1 cellular context compared by ENCODE assay signal in genomic region chr11:62786318-62787004, GRCh38.
TF ChIP-seq lines count a peak whose summit lies in the region.

No MANE protein-coding gene starts in this region.

TF ChIP-seq in HepG2, 621 proteins besides CTCF, POLR2A, EP300 and RAD21 (continued from another document and continues in another):
- TF ChIP-seq, protein P1, sequence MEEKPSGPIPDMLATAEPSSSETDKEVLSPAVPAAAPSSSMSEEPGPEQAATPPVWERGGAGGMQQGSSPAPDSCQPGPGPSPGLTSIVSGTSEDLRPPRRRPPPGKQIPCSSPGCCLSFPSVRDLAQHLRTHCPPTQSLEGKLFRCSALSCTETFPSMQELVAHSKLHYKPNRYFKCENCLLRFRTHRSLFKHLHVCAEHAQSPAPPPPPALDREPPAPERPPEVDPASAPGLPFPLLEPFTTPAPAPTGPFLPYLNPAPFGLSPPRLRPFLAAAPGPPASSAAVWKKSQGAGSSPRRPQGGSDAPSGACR (CRISPR knock-in tag; IDR thresholded peaks at IDR 0.05), result no peak
- TF ChIP-seq, protein P2, sequence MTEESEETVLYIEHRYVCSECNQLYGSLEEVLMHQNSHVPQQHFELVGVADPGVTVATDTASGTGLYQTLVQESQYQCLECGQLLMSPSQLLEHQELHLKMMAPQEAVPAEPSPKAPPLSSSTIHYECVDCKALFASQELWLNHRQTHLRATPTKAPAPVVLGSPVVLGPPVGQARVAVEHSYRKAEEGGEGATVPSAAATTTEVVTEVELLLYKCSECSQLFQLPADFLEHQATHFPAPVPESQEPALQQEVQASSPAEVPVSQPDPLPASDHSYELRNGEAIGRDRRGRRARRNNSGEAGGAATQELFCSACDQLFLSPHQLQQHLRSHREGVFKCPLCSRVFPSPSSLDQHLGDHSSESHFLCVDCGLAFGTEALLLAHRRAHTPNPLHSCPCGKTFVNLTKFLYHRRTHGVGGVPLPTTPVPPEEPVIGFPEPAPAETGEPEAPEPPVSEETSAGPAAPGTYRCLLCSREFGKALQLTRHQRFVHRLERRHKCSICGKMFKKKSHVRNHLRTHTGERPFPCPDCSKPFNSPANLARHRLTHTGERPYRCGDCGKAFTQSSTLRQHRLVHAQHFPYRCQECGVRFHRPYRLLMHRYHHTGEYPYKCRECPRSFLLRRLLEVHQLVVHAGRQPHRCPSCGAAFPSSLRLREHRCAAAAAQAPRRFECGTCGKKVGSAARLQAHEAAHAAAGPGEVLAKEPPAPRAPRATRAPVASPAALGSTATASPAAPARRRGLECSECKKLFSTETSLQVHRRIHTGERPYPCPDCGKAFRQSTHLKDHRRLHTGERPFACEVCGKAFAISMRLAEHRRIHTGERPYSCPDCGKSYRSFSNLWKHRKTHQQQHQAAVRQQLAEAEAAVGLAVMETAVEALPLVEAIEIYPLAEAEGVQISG (CRISPR knock-in tag; IDR thresholded peaks at IDR 0.05), result no peak
- TF ChIP-seq ATM (IDR thresholded peaks at IDR 0.05; ENCODE audit: borderline replicate concordance) (no peak), ZNF30 (CRISPR knock-in tag; IDR thresholded peaks at IDR 0.05) (no peak), KDM6A (CRISPR knock-in tag; IDR thresholded peaks at IDR 0.05; ENCODE audit: low read depth) (no peak), HOXA5 (CRISPR knock-in tag; IDR thresholded peaks at IDR 0.05) (peak; percentile 36; the same call in 1 of the 2 replicates), ZNF224 (CRISPR knock-in tag; IDR thresholded peaks at IDR 0.05) (no peak), ZFP1 (CRISPR knock-in tag; IDR thresholded peaks at IDR 0.05) (no peak), YEATS4 (CRISPR knock-in tag; IDR thresholded peaks at IDR 0.05; ENCODE audit: borderline replicate concordance) (peak; percentile 12; the same call in 1 of the 2 replicates), IKZF5 (CRISPR knock-in tag; IDR thresholded peaks at IDR 0.05) (peak; percentile 37; the same call in 1 of the 2 replicates), HDAC2 (CRISPR knock-in tag; IDR thresholded peaks at IDR 0.05) (peak; percentile 54; the same call in 1 of the 2 replicates), ZNF530 (CRISPR knock-in tag; IDR thresholded peaks at IDR 0.05; ENCODE audit: low read depth) (no peak), FOXO1 (CRISPR knock-in tag; IDR thresholded peaks at IDR 0.05) (no peak), MED8 (CRISPR knock-in tag; IDR thresholded peaks at IDR 0.05; ENCODE audit: insufficient replicate concordance) (no peak), MTF2 (CRISPR knock-in tag; IDR thresholded peaks at IDR 0.05; ENCODE audit: borderline replicate concordance) (no peak), ZNF569 (CRISPR knock-in tag; IDR thresholded peaks at IDR 0.05; ENCODE audit: borderline replicate concordance) (no peak), BORCS8-MEF2B (CRISPR knock-in tag; IDR thresholded peaks at IDR 0.05) (no peak), GABPA (IDR thresholded peaks at IDR 0.05; ENCODE audit: low read depth, low read length) (no peak), GABPA (CRISPR knock-in tag; IDR thresholded peaks at IDR 0.05; ENCODE audit: low read depth) (peak; percentile 40; the same call in 1 of the 2 replicates), HNRNPLL (IDR thresholded peaks at IDR 0.05; ENCODE audit: low read depth, low read length, poor library complexity, severe bottlenecking) (peak; percentile 83), MED1 (CRISPR knock-in tag; IDR thresholded peaks at IDR 0.05) (peak; percentile 40), GTF2F1 (IDR thresholded peaks at IDR 0.05; ENCODE audit: low read length) (no peak), MXI1 (IDR thresholded peaks at IDR 0.05; ENCODE audit: borderline replicate concordance, low read depth, low read length) (0 out of 3 replicates have a peak, but pooled peaks have one; percentile 31), RFX3 (CRISPR knock-in tag; IDR thresholded peaks at IDR 0.05) (no peak), ZFP36 (IDR thresholded peaks at IDR 0.05; ENCODE audit: borderline replicate concordance, low read depth, low read length, partially characterized antibody) (no peak), PBX3 (CRISPR knock-in tag; IDR thresholded peaks at IDR 0.05; ENCODE audit: borderline replicate concordance) (no peak), ZNF318 (CRISPR knock-in tag; IDR thresholded peaks at IDR 0.05) (no peak), ZNF572 (CRISPR knock-in tag; IDR thresholded peaks at IDR 0.05) (no peak), ZNF484 (CRISPR knock-in tag; IDR thresholded peaks at IDR 0.05; ENCODE audit: borderline replicate concordance, low read depth) (no peak), NRL (CRISPR knock-in tag; IDR thresholded peaks at IDR 0.05; ENCODE audit: borderline replicate concordance) (no peak), GTF3A (CRISPR knock-in tag; conservative IDR thresholded peaks at IDR 0.05) (no peak)
- TF ChIP-seq, protein P3, sequence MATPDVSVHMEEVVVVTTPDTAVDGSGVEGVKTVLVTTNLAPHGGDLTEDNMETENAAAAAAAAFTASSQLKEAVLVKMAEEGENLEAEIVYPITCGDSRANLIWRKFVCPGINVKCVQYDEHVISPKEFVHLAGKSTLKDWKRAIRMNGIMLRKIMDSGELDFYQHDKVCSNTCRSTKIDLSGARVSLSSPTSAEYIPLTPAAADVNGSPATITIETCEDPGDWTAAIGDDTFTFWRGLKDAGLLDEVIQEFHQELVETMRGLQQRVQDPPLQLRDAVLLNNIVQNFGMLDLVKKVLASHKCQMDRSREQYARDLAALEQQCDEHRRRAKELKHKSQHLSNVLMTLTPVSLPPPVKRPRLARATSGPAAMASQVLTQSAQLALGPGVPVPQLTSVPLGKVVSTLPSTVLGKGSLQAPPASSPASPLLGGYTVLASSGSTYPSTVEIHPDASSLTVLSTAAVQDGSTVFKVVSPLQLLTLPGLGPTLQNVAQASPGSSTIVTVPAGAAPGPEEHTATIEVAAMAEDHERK (CRISPR knock-in tag; IDR thresholded peaks at IDR 0.05; ENCODE audit: low read depth), result no peak
- TF ChIP-seq, protein P4, sequence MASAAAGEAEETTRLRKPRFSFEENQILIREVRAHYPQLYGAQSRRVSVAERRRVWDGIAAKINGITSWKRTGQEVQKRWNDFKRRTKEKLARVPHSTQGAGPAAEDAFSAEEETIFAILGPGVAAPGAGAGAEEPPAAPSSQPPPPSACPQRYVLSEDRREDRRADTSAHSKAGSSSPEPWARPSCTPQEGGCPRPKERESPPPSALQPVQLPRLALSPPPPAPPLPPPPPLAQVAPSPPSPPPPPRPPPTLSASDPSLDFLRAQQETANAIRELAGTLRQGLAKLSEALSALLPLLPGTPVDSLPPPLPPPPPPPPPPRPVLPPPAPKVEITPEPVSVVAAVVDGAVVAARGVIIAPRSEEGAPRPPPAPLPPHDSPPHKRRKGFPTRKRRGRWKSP (CRISPR knock-in tag; IDR thresholded peaks at IDR 0.05), result no peak
- TF ChIP-seq, protein P5, sequence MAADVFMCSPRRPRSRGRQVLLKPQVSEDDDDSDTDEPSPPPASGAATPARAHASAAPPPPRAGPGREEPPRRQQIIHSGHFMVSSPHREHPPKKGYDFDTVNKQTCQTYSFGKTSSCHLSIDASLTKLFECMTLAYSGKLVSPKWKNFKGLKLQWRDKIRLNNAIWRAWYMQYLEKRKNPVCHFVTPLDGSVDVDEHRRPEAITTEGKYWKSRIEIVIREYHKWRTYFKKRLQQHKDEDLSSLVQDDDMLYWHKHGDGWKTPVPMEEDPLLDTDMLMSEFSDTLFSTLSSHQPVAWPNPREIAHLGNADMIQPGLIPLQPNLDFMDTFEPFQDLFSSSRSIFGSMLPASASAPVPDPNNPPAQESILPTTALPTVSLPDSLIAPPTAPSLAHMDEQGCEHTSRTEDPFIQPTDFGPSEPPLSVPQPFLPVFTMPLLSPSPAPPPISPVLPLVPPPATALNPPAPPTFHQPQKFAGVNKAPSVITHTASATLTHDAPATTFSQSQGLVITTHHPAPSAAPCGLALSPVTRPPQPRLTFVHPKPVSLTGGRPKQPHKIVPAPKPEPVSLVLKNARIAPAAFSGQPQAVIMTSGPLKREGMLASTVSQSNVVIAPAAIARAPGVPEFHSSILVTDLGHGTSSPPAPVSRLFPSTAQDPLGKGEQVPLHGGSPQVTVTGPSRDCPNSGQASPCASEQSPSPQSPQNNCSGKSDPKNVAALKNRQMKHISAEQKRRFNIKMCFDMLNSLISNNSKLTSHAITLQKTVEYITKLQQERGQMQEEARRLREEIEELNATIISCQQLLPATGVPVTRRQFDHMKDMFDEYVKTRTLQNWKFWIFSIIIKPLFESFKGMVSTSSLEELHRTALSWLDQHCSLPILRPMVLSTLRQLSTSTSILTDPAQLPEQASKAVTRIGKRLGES (CRISPR knock-in tag; IDR thresholded peaks at IDR 0.05; ENCODE audit: borderline replicate concordance), result no peak
- TF ChIP-seq, protein P6, sequence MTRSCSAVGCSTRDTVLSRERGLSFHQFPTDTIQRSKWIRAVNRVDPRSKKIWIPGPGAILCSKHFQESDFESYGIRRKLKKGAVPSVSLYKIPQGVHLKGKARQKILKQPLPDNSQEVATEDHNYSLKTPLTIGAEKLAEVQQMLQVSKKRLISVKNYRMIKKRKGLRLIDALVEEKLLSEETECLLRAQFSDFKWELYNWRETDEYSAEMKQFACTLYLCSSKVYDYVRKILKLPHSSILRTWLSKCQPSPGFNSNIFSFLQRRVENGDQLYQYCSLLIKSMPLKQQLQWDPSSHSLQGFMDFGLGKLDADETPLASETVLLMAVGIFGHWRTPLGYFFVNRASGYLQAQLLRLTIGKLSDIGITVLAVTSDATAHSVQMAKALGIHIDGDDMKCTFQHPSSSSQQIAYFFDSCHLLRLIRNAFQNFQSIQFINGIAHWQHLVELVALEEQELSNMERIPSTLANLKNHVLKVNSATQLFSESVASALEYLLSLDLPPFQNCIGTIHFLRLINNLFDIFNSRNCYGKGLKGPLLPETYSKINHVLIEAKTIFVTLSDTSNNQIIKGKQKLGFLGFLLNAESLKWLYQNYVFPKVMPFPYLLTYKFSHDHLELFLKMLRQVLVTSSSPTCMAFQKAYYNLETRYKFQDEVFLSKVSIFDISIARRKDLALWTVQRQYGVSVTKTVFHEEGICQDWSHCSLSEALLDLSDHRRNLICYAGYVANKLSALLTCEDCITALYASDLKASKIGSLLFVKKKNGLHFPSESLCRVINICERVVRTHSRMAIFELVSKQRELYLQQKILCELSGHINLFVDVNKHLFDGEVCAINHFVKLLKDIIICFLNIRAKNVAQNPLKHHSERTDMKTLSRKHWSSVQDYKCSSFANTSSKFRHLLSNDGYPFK (CRISPR knock-in tag; IDR thresholded peaks at IDR 0.05; ENCODE audit: borderline replicate concordance), result no peak
